In genomic region chr6:43938178-43939101, GRCh38 we compare ENCODE assay signal across 18 cellular contexts.
DNase-seq lines count a peak whose midpoint lies in the region; ATAC-seq, FAIRE-seq and TF ChIP-seq lines count a peak whose summit lies in the region.
"Had no signal": no experiment of that assay in that cellular context is flagged by ENCODE, and none has a peak within 500 bp of the region (broad histone marks: within the 10 kb centered on the region; RNA-seq: fewer than 3 reads in every experiment).

No MANE protein-coding gene starts in this region.

- no peak overlapping the region for H2AFZ ChIP-seq in HepG2 (ENCODE audit: low read length)

- H3K36me3 ChIP-seq in RWPE2 (ENCODE audit: low read depth) = no peaks in the 10 kb centered on the region
- H3K36me3 ChIP-seq in HepG2 (replicated peaks in 1 of 2; ENCODE audit: control insufficient read depth in 1 of 2, insufficient read depth in 2 of 2, low read length in 2 of 2) = no peaks in the 10 kb centered on the region
- no peaks in the 10 kb centered on the region for H3K36me3 ChIP-seq in spleen
- H3K36me3 ChIP-seq: esophagus squamous epithelium, upper lobe of left lung had no signal

- 51% methylated on average over 18 of the region's 18 CpGs for WGBS in HepG2 (ENCODE audit: low lambda C conversion rate)
- WGBS in spleen, 5 donors = 82 to 93% (median 86%) methylated on average over 16 to 18 of the region's 18 CpGs

- TF ChIP-seq EP300 in HepG2 (IDR thresholded peaks at IDR 0.05; ENCODE audit: low read depth in 2 of 2, low read length in 2 of 2) (no peak), HepG2 (CRISPR knock-in tag; IDR thresholded peaks at IDR 0.05; ENCODE audit: borderline replicate concordance) (no peak)

- H3K9me3 ChIP-seq in RWPE2 (ENCODE audit: severe bottlenecking) (no peaks in the 10 kb centered on the region), HepG2 (ENCODE audit: low read length) (no peaks in the 10 kb centered on the region), spleen (no peaks in the 10 kb centered on the region)
- H3K9me3 ChIP-seq: esophagus squamous epithelium, upper lobe of left lung had no signal

- in situ Hi-C loops in HepG2 (cut with HindIII; ENCODE audit: extremely low pct_ligation_motif_present, low pct_unique_long_range_greater_than_20kb) = no loop called here

- no peak overlapping the region for H3K9ac ChIP-seq in HepG2 (ENCODE audit: insufficient read depth, low read depth, low read length)

- H3K4me3 ChIP-seq in RWPE2 (ENCODE audit: severe bottlenecking) (no peak overlapping the region), HepG2 (replicated peaks in 1 of 3; ENCODE audit: insufficient read depth in 1 of 3, low read depth in 2 of 3, low read length in 3 of 3) (no peak overlapping the region), spleen (no peak overlapping the region)
- H3K4me3 ChIP-seq: esophagus squamous epithelium, upper lobe of left lung had no signal

- intact Hi-C loops in HepG2 (cut with micrococcal nuclease; ENCODE audit: unreplicated experiment) (no loop called here), spleen (cut with DNase I; ENCODE audit: low total_unique reads) (no loop called here)

- BruUV-seq in HepG2 (replicated peaks; lab: Mats Ljungman, UMichigan) = no TSS peak

- H3K27ac ChIP-seq in RWPE2 (ENCODE audit: poor library complexity, severe bottlenecking) (no peak overlapping the region), HepG2 (ENCODE audit: extremely low read length, insufficient read depth, low read length) (no peak overlapping the region), spleen (no peak overlapping the region)
- H3K27ac ChIP-seq: esophagus squamous epithelium, RWPE1, upper lobe of left lung had no signal

- TF ChIP-seq POLR2A in HepG2 (IDR thresholded peaks at IDR 0.05; ENCODE audit: insufficient read depth in 1 of 2, low read depth in 2 of 2, low read length in 2 of 2) = no peak
- no peak for TF ChIP-seq POLR2A in spleen (IDR thresholded peaks at IDR 0.05)

- POLR2A ChIA-PET in HepG2 (lab: Yijun Ruan, JAX) = interaction anchor here (0.7 to 1.1 kb wide), 3 partner anchors 11 to 132 kb away, joined by 3 read pairs; no protein-coding TSS in a partner anchor

- H3K4me1 ChIP-seq in RWPE2 (ENCODE audit: insufficient read depth, poor library complexity, severe bottlenecking) (no peaks in the 10 kb centered on the region), HepG2 (ENCODE audit: insufficient read depth, low read length) (peaks cover 42% of the 10 kb centered on the region), spleen (no peaks in the 10 kb centered on the region)

- DNase-seq in activated CD8-positive, alpha-beta memory T cell treated with anti-CD3 and anti-CD28 coated beads for 24 hours = peak; percentile 41
- DNase-seq in activated CD8-positive, alpha-beta memory T cell treated with anti-CD3 and anti-CD28 coated beads, Interleukin-2, amount 50 U/mL, for 4 hours = no peak
- DNase-seq in RWPE2 (ENCODE audit: low spot score) = peak; percentile 46
- no peak for DNase-seq in HepG2 (ENCODE audit: low spot score)
- peak; percentile 53 for DNase-seq in spleen
- DNase-seq in T-helper 9 cell = no peak
- no peak for DNase-seq in COR-L47 (lab: John Stamatoyannopoulos, UW)
- no peak for DNase-seq in NCI-H1417 (lab: John Stamatoyannopoulos, UW)
- DNase-seq: activated CD4-positive, alpha-beta T cell treated with anti-CD3 and anti-CD28 coated beads for 4 hours; activated naive CD4-positive, alpha-beta T cell treated with Interleukin-2 at 50 U/mL for 16 hours; Calu3; esophagus squamous epithelium; NCI-H1105; nephron progenitor cell; stimulated activated CD4-positive, alpha-beta T cell treated with anti-CD3 and anti-CD28 coated beads, Interleukin-4, amount 100 ng/mL, for 4 hours had no signal

- no peaks in the 10 kb centered on the region for H4K20me1 ChIP-seq in HepG2 (ENCODE audit: insufficient read depth, low read length)

- no peaks in the 10 kb centered on the region for H3K79me2 ChIP-seq in HepG2 (ENCODE audit: insufficient read depth, low read length)

- CTCF ChIA-PET in HepG2 (lab: Yijun Ruan, JAX; ENCODE audit: low intra/inter-chr PET ratio, low total read pairs) = no interaction called here

- H3K27me3 ChIP-seq in RWPE2 (ENCODE audit: insufficient read depth, poor library complexity, severe bottlenecking) = no peaks in the 10 kb centered on the region
- H3K27me3 ChIP-seq in HepG2 (ENCODE audit: control insufficient read depth in 1 of 2, insufficient read depth in 2 of 2, low read length in 2 of 2) = peaks cover 18 to 66% of the 10 kb centered on the region in 2 experiments
- no peaks in the 10 kb centered on the region for H3K27me3 ChIP-seq in spleen (replicated peaks in 1 of 7)
- H3K27me3 ChIP-seq: esophagus squamous epithelium, upper lobe of left lung had no signal

- H3K4me2 ChIP-seq in HepG2 (ENCODE audit: low read depth, low read length) = no peak overlapping the region

- ATAC-seq in RWPE2 (ENCODE audit: low read depth) (no peak), HepG2 (no peak)
- ATAC-seq: HCT116 had no signal

- TF ChIP-seq CTCF in RWPE2 (IDR thresholded peaks at IDR 0.05; ENCODE audit: poor library complexity, severe bottlenecking) = no peak
- TF ChIP-seq CTCF in HepG2 (CRISPR knock-in tag; IDR thresholded peaks at IDR 0.05) = no peak
- no peak for TF ChIP-seq CTCF in spleen (IDR thresholded peaks at IDR 0.05 in 8 of 11, conservative IDR thresholded peaks at IDR 0.05 in 3 of 11)

- FAIRE-seq in HepG2 (lab: Jason Lieb, UNC) = no peak

- no peak for TF ChIP-seq RAD21 in HepG2 (CRISPR knock-in tag; IDR thresholded peaks at IDR 0.05)

TF ChIP-seq in HepG2, 621 proteins besides CTCF, POLR2A, EP300 and RAD21:
- TF ChIP-seq ZNF282 (IDR thresholded peaks at IDR 0.05; ENCODE audit: partially characterized antibody) (peak; percentile 53), HNRNPK (IDR thresholded peaks at IDR 0.05; ENCODE audit: low read depth, low read length, poor library complexity, severe bottlenecking) (no peak), LCORL (IDR thresholded peaks at IDR 0.05) (0 out of 2 replicates have a peak, but pooled peaks have one; percentile 29), LCORL (CRISPR knock-in tag; IDR thresholded peaks at IDR 0.05) (no peak)

Comparison
In these comparisons a context has a peak if more than half of its experiments do, and no peak if none do; other contexts are left out.
1. DNase-seq: peak in activated CD8-positive, alpha-beta memory T cell treated with anti-CD3 and anti-CD28 coated beads for 24 hours (single experiment), RWPE2 (single experiment) and spleen (single experiment); none in activated CD8-positive, alpha-beta memory T cell treated with anti-CD3 and anti-CD28 coated beads, Interleukin-2, amount 50 U/mL, for 4 hours (single experiment), HepG2 (single experiment), T-helper 9 cell (single experiment), COR-L47 (single experiment) and NCI-H1417 (0 of 3).